Comparison of ENCODE assay signal across 12 cellular contexts in genomic region chr5:107395632-107396350, GRCh38.
DNase-seq lines count a peak whose midpoint lies in the region; ATAC-seq and TF ChIP-seq lines count a peak whose summit lies in the region.
"Had no signal": no experiment of that assay in that cellular context is flagged by ENCODE, and none has a peak within 500 bp of the region (broad histone marks: within the 10 kb centered on the region; RNA-seq: fewer than 3 reads in every experiment).

No MANE protein-coding gene starts in this region.

- no peak for TF ChIP-seq CTCF in GM10248 (IDR thresholded peaks at IDR 0.05; ENCODE audit: control extremely low read depth, extremely low read depth, low read depth, missing control alignments)
- TF ChIP-seq CTCF in vagina (IDR thresholded peaks at IDR 0.05) = no peak

- CTCF ChIA-PET in GM10248 (lab: Yijun Ruan, JAX) = interaction anchor here (1.4 to 1.8 kb wide), 3 partner anchors 19 to 177 kb away, joined by 3 to 6 read pairs (median 4); no protein-coding TSS in a partner anchor

- POLR2A ChIA-PET in GM10248 (lab: Yijun Ruan, JAX) = interaction anchor here (0.7 kb wide), 1 partner anchor 81 kb away, joined by 4 read pairs; no protein-coding TSS in a partner anchor

- H3K4me1 ChIP-seq in SJCRH30 (peaks cover 17% of the 10 kb centered on the region), vagina (peaks cover 32% of the 10 kb centered on the region)
- H3K4me1 ChIP-seq: parathyroid adenoma had no signal

- no peak for TF ChIP-seq POLR2A in vagina (IDR thresholded peaks at IDR 0.05)

- no peaks in the 10 kb centered on the region for H3K27me3 ChIP-seq in SJCRH30
- H3K27me3 ChIP-seq in vagina = no peaks in the 10 kb centered on the region

- 0 out of 2 replicates have a peak, but pooled peaks cover 2% of the 10 kb centered on the region for H3K36me3 ChIP-seq in SJCRH30
- no peaks in the 10 kb centered on the region for H3K36me3 ChIP-seq in vagina

- peak; percentile 61 for ATAC-seq in GM21367 (IDR thresholded peaks at IDR 0.05; ENCODE audit: unreplicated experiment)
- ATAC-seq in HG03066 (IDR thresholded peaks at IDR 0.05; ENCODE audit: low read depth, unreplicated experiment) = peak; percentile 74
- ATAC-seq: activated CD8-positive, alpha-beta memory T cell treated with anti-CD3 and anti-CD28 coated beads, Interleukin-2, amount 10 ng/mL, durations not matched to agents 7 days and 5 days had no signal

- H3K9me3 ChIP-seq in SJCRH30 (replicated peaks) (no peaks in the 10 kb centered on the region), vagina (no peaks in the 10 kb centered on the region)

- H3K4me3 ChIP-seq in SJCRH30 (peak overlapping the region; percentile 5), vagina (no peak overlapping the region)

- H3K27ac ChIP-seq in SJCRH30 (peak overlapping the region; percentile 52), vagina (no peak overlapping the region)
- H3K27ac ChIP-seq: parathyroid adenoma had no signal

- DNase-seq in GM10248 (ENCODE audit: extremely low spot score) (peak; percentile 24), SJCRH30 (peak; percentile 38 to 64), epidermal melanocyte (ENCODE audit: insufficient read length, low spot score) (no peak), ureter (ENCODE audit: low spot score) (no peak), SHP77 treated with DMSO at 0.1 percent for 48 hours (lab: John Stamatoyannopoulos, UW) (no peak), vagina (ENCODE audit: extremely low spot score in 2 of 2) (no peak)
- DNase-seq: activated CD8-positive, alpha-beta memory T cell treated with anti-CD3 and anti-CD28 coated beads, Interleukin-2, amount 10 ng/mL, durations not matched to agents 7 days and 5 days; cortex of kidney; SHP77 had no signal

- intact Hi-C loops in vagina (cut with DNase I) = no loop called here

Comparison
In these comparisons a context has a peak if more than half of its experiments do, and no peak if none do; other contexts are left out.
1. DNase-seq: peak in GM10248 (single experiment) and SJCRH30 (2 of 2); none in epidermal melanocyte (single experiment), ureter (single experiment), SHP77 treated with DMSO at 0.1 percent for 48 hours (single experiment) and vagina (0 of 2).